Comparison of ENCODE assay signal across 8 cellular contexts in the genomic region with DNA sequence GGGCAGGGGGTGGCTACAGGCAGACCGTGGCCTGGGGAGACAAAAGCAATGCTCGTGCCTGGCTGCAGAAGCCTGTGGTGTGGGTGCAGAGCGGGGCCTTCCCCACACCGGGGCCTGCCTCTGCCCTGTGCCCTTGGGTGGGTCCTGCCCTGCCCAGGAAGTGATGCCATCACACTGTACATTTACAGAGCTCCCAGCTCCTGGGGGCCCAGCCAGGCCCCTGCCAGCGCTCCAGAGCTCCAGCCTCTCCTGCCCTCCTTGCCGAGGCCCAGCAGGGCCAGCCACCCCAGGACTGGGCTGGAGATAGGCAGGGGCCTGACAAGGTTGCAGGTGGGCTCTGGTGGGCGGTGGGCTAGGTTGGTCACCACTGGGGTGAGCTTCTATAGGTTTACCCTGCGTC. TPM values are rescaled to one million over a fixed set of nuclear protein-coding genes. Genes with fewer than 3 reads are reported as not detected.
DNase-seq lines count a peak whose midpoint lies in the region; ATAC-seq lines count a peak whose summit lies in the region.

No MANE protein-coding gene starts in this region.

- no peaks in the 10 kb centered on the region for H3K27me3 Mint-ChIP-seq in activated CD4-positive, alpha-beta T cell treated with anti-CD3 and anti-CD28 coated beads for 36 hours
- H3K27me3 Mint-ChIP-seq in activated T-helper 17 cell treated with anti-CD3 and anti-CD28 coated beads, Interleukin-2, amount 50 U/mL, for 72 hours, result no peaks in the 10 kb centered on the region
- H3K27me3 Mint-ChIP-seq in immature natural killer cell (ENCODE audit: low read depth in 3 of 3), result no peaks in the 10 kb centered on the region

- peak overlapping the region; percentile 57 for H3K4me3 ChIP-seq in thymus (ENCODE audit: low read length)

- POLR2A ChIA-PET in activated CD4-positive, alpha-beta T cell treated with anti-CD3 and anti-CD28 coated beads for 36 hours (lab: Charles Lee), result no interaction called here

- peaks cover 11% of the 10 kb centered on the region for H3K9me3 Mint-ChIP-seq in activated CD4-positive, alpha-beta T cell treated with anti-CD3 and anti-CD28 coated beads for 36 hours (ENCODE audit: low read depth)
- peaks cover 4% of the 10 kb centered on the region for H3K9me3 Mint-ChIP-seq in activated T-helper 17 cell treated with anti-CD3 and anti-CD28 coated beads, Interleukin-2, amount 50 U/mL, for 72 hours
- H3K9me3 Mint-ChIP-seq in immature natural killer cell, result no peaks in the 10 kb centered on the region

- CTCF ChIA-PET in activated CD4-positive, alpha-beta T cell treated with anti-CD3 and anti-CD28 coated beads for 36 hours (lab: Charles Lee), result interaction anchor here (0.6 to 1.1 kb wide), 4 partner anchors 64 to 680 kb away, joined by 3 read pairs; no protein-coding TSS in a partner anchor

- peaks cover 1% of the 10 kb centered on the region for H3K9me3 ChIP-seq in thymus (ENCODE audit: control insufficient read depth)

- H3K36me3 Mint-ChIP-seq in activated CD4-positive, alpha-beta T cell treated with anti-CD3 and anti-CD28 coated beads for 36 hours (ENCODE audit: low read depth), result peaks cover 7% of the 10 kb centered on the region
- no peaks in the 10 kb centered on the region for H3K36me3 Mint-ChIP-seq in activated T-helper 17 cell treated with anti-CD3 and anti-CD28 coated beads, Interleukin-2, amount 50 U/mL, for 72 hours (ENCODE audit: low read depth)
- H3K36me3 Mint-ChIP-seq in immature natural killer cell, result no peaks in the 10 kb centered on the region

- peaks cover 7% of the 10 kb centered on the region for H3K4me1 ChIP-seq in thymus (ENCODE audit: control insufficient read depth, insufficient read depth, low read length)

- peak overlapping the region; percentile 70 for H3K4me3 Mint-ChIP-seq in activated CD4-positive, alpha-beta T cell treated with anti-CD3 and anti-CD28 coated beads for 36 hours
- peak overlapping the region; percentile 79 for H3K4me3 Mint-ChIP-seq in activated T-helper 17 cell treated with anti-CD3 and anti-CD28 coated beads, Interleukin-2, amount 50 U/mL, for 72 hours
- peak overlapping the region; percentile 79 to 88 (median 87) for H3K4me3 Mint-ChIP-seq in immature natural killer cell

- H3K4me1 Mint-ChIP-seq in activated CD4-positive, alpha-beta T cell treated with anti-CD3 and anti-CD28 coated beads for 36 hours, result peaks cover 14% of the 10 kb centered on the region
- peaks cover 12% of the 10 kb centered on the region for H3K4me1 Mint-ChIP-seq in activated T-helper 17 cell treated with anti-CD3 and anti-CD28 coated beads, Interleukin-2, amount 50 U/mL, for 72 hours
- H3K4me1 Mint-ChIP-seq in immature natural killer cell, result peaks cover 17 to 23% of the 10 kb centered on the region in 2 donors

- 49% methylated on average over 8 of the region's 8 CpGs for WGBS in thymus

- peak; percentile 34 for ATAC-seq in activated CD4-positive, alpha-beta T cell treated with anti-CD3 and anti-CD28 coated beads for 36 hours
- ATAC-seq in activated T-helper 17 cell treated with anti-CD3 and anti-CD28 coated beads, Interleukin-2, amount 50 U/mL, for 72 hours (replicated peaks), result peak; percentile 36
- ATAC-seq in HG03571 (IDR thresholded peaks at IDR 0.05; ENCODE audit: unreplicated experiment), result no peak

- no peaks in the 10 kb centered on the region for H3K36me3 ChIP-seq in thymus (ENCODE audit: control insufficient read depth, insufficient read depth)

- intact Hi-C loops in activated CD4-positive, alpha-beta T cell treated with anti-CD3 and anti-CD28 coated beads for 36 hours (cut with DNase I, micrococcal nuclease), result loop anchor here (2.0 to 10.0 kb wide), 6 partner anchors 122 to 499 kb away; a partner anchor contains a TSS

- H3K27me3 ChIP-seq in thymus (ENCODE audit: control insufficient read depth, insufficient read depth), result no peaks in the 10 kb centered on the region

- peak overlapping the region; percentile 77 for H3K27ac ChIP-seq in thymus (ENCODE audit: low read depth)

- peak overlapping the region; percentile 84 for H3K27ac Mint-ChIP-seq in activated CD4-positive, alpha-beta T cell treated with anti-CD3 and anti-CD28 coated beads for 36 hours
- H3K27ac Mint-ChIP-seq in activated T-helper 17 cell treated with anti-CD3 and anti-CD28 coated beads, Interleukin-2, amount 50 U/mL, for 72 hours, result peak overlapping the region; percentile 91
- peak overlapping the region; percentile 76 to 97 (median 88) for H3K27ac Mint-ChIP-seq in immature natural killer cell

- peak; percentile 35 for DNase-seq in activated CD4-positive, alpha-beta T cell treated with anti-CD3 and anti-CD28 coated beads for 36 hours
- DNase-seq in activated CD4-positive, alpha-beta T cell treated with anti-CD3 and anti-CD28 coated beads for 1 hour, result no peak
- DNase-seq in immature natural killer cell, result no peak
- DNase-seq in D341Med (ENCODE audit: low spot score), result no peak
- DNase-seq in NCI-H1930 (lab: John Stamatoyannopoulos, UW), result no peak

RNA-seq across cellular contexts. Expression of a gene that starts 40.2 kb away (rescaled TPM):
- total RNA-seq in activated CD4-positive, alpha-beta T cell treated with anti-CD3 and anti-CD28 coated beads for 36 hours, result not detected
- not detected for total RNA-seq in activated T-helper 17 cell treated with anti-CD3 and anti-CD28 coated beads, Interleukin-2, amount 50 U/mL, for 72 hours
- polyA plus RNA-seq in immature natural killer cell, result not detected
- 0.02 TPM for polyA plus RNA-seq in thymus

RNA-seq across cellular contexts. Expression of a gene that starts 46.4 kb away (rescaled TPM):
- total RNA-seq in activated CD4-positive, alpha-beta T cell treated with anti-CD3 and anti-CD28 coated beads for 36 hours, result 10 to 100 TPM; 29.6 to 45.8 TPM
- 10 to 100 TPM; 27.6 to 30.8 TPM for total RNA-seq in activated T-helper 17 cell treated with anti-CD3 and anti-CD28 coated beads, Interleukin-2, amount 50 U/mL, for 72 hours
- polyA plus RNA-seq in immature natural killer cell (10 to 100 TPM; 40.5 to 47.8 (median 42.2) TPM), thymus (25.4 TPM)
